ENCODE assay signal across 8 cellular contexts in genomic region chr4:22410645-22411247, GRCh38.
A peak's percentile ranks its signal among the peaks of the same experiment; 100 is the strongest.
DNase-seq lines count a peak whose midpoint lies in the region; ATAC-seq and TF ChIP-seq lines count a peak whose summit lies in the region.

No MANE protein-coding gene starts in this region.

- DNase-seq in NCI-H2029 treated with DMSO at 0.1 percent for 48 hours (lab: John Stamatoyannopoulos, UW) (peak; percentile 8), NCI-H2029 (lab: John Stamatoyannopoulos, UW) (no peak), NCI-H460 (ENCODE audit: extremely low read depth, low read depth) (peak; percentile 11), endothelial cell (ENCODE audit: low spot score) (no peak), smooth muscle cell (lab: John Stamatoyannopoulos, UW; ENCODE audit: unreplicated experiment) (no peak)
- DNase-seq in activated CD4-positive, alpha-beta T cell treated with anti-CD3 and anti-CD28 coated beads for 36 hours, result no peak

- intact Hi-C loops in activated CD4-positive, alpha-beta T cell treated with anti-CD3 and anti-CD28 coated beads for 36 hours (cut with DNase I, micrococcal nuclease), result loop anchor here (1.0 kb wide), 3 partner anchors 53 to 280 kb away; no protein-coding TSS in a partner anchor

- H3K4me3 ChIP-seq in smooth muscle cell, result no peak overlapping the region

- H3K9me3 Mint-ChIP-seq in endothelial cell (ENCODE audit: unreplicated experiment), result no peaks in the 10 kb centered on the region
- no peaks in the 10 kb centered on the region for H3K9me3 Mint-ChIP-seq in activated CD4-positive, alpha-beta T cell treated with anti-CD3 and anti-CD28 coated beads for 36 hours (ENCODE audit: low read depth)

- no peaks in the 10 kb centered on the region for H3K27me3 ChIP-seq in smooth muscle cell (ENCODE audit: low read depth)

- H3K36me3 Mint-ChIP-seq in endothelial cell (ENCODE audit: low read depth, unreplicated experiment), result no peaks in the 10 kb centered on the region
- H3K36me3 Mint-ChIP-seq in activated CD4-positive, alpha-beta T cell treated with anti-CD3 and anti-CD28 coated beads for 36 hours (ENCODE audit: low read depth), result peaks cover 7% of the 10 kb centered on the region

- no peak for ATAC-seq in activated CD4-positive, alpha-beta T cell treated with anti-CD3 and anti-CD28 coated beads for 36 hours
- ATAC-seq in GM18502 (IDR thresholded peaks at IDR 0.05; ENCODE audit: poor library complexity, unreplicated experiment), result no peak
- ATAC-seq in GM21390 (IDR thresholded peaks at IDR 0.05; ENCODE audit: unreplicated experiment), result no peak

- no peaks in the 10 kb centered on the region for H3K79me2 ChIP-seq in smooth muscle cell (ENCODE audit: low read depth)

- no peaks in the 10 kb centered on the region for H3F3A ChIP-seq in smooth muscle cell (ENCODE audit: low read depth)

- H3K9me3 ChIP-seq in smooth muscle cell (replicated peaks; ENCODE audit: low read depth), result no peaks in the 10 kb centered on the region

- TF ChIP-seq CTCF in endothelial cell (IDR thresholded peaks at IDR 0.05; ENCODE audit: unreplicated experiment), result peak; percentile 75
- peak; percentile 73 for TF ChIP-seq CTCF in smooth muscle cell (IDR thresholded peaks at IDR 0.05; ENCODE audit: borderline replicate concordance, insufficient read depth, poor library complexity, severe bottlenecking)

- CTCF ChIA-PET in activated CD4-positive, alpha-beta T cell treated with anti-CD3 and anti-CD28 coated beads for 36 hours (lab: Charles Lee), result interaction anchor here (0.6 to 2.5 kb wide), 21 partner anchors 9 to 339 kb away, joined by 3 to 15 read pairs (median 5); partner anchors contain the start of gene GBA3

- H3K27ac Mint-ChIP-seq in endothelial cell (ENCODE audit: unreplicated experiment), result no peak overlapping the region
- no peak overlapping the region for H3K27ac Mint-ChIP-seq in activated CD4-positive, alpha-beta T cell treated with anti-CD3 and anti-CD28 coated beads for 36 hours

- H3K27me3 Mint-ChIP-seq in endothelial cell (ENCODE audit: unreplicated experiment), result no peaks in the 10 kb centered on the region
- no peaks in the 10 kb centered on the region for H3K27me3 Mint-ChIP-seq in activated CD4-positive, alpha-beta T cell treated with anti-CD3 and anti-CD28 coated beads for 36 hours

- WGBS in smooth muscle cell (ENCODE audit: low lambda C conversion rate), result 97% methylated on average over 1 of the region's 1 CpG

- no peak overlapping the region for H3K27ac ChIP-seq in smooth muscle cell (ENCODE audit: low read depth)

- no peak overlapping the region for H2AFZ ChIP-seq in smooth muscle cell (ENCODE audit: low read depth)

- H3K4me3 Mint-ChIP-seq in endothelial cell (ENCODE audit: unreplicated experiment), result no peak overlapping the region
- no peak overlapping the region for H3K4me3 Mint-ChIP-seq in activated CD4-positive, alpha-beta T cell treated with anti-CD3 and anti-CD28 coated beads for 36 hours

- no peaks in the 10 kb centered on the region for H3K36me3 ChIP-seq in smooth muscle cell (ENCODE audit: low read depth)

- H4K20me1 ChIP-seq in smooth muscle cell (ENCODE audit: low read depth), result no peaks in the 10 kb centered on the region

- no peaks in the 10 kb centered on the region for H3K4me1 Mint-ChIP-seq in endothelial cell (ENCODE audit: unreplicated experiment)
- no peaks in the 10 kb centered on the region for H3K4me1 Mint-ChIP-seq in activated CD4-positive, alpha-beta T cell treated with anti-CD3 and anti-CD28 coated beads for 36 hours

- no peak overlapping the region for H3K4me2 ChIP-seq in smooth muscle cell

- H3K4me1 ChIP-seq in smooth muscle cell (ENCODE audit: low read depth), result no peaks in the 10 kb centered on the region

- POLR2A ChIA-PET in activated CD4-positive, alpha-beta T cell treated with anti-CD3 and anti-CD28 coated beads for 36 hours (lab: Charles Lee), result no interaction called here

- no peak overlapping the region for H3K9ac ChIP-seq in smooth muscle cell (ENCODE audit: low read depth)

Comparison
In these comparisons a context has a peak if more than half of its experiments do, and no peak if none do; other contexts are left out.
1. DNase-seq: peak in NCI-H2029 treated with DMSO at 0.1 percent for 48 hours (single experiment) and NCI-H460 (single experiment); none in NCI-H2029 (single experiment), endothelial cell (single experiment), smooth muscle cell (single experiment) and activated CD4-positive, alpha-beta T cell treated with anti-CD3 and anti-CD28 coated beads for 36 hours (single experiment).